ENCODE assay signal across 1 cellular context in genomic region chr10:44978570-44979280, GRCh38.
TF ChIP-seq lines count a peak whose summit lies in the region.

A gene with protein sequence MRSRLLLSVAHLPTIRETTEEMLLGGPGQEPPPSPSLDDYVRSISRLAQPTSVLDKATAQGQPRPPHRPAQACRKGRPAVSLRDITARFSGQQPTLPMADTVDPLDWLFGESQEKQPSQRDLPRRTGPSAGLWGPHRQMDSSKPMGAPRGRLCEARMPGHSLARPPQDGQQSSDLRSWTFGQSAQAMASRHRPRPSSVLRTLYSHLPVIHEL (minus strand): TSS chr10:44978809. CDS start chr10:44978030, 779 bp downstream.

TF ChIP-seq in GM12878, 131 proteins besides CTCF, POLR2A, EP300 and RAD21 (continued from another document and continues in another):
- TF ChIP-seq, protein P1, sequence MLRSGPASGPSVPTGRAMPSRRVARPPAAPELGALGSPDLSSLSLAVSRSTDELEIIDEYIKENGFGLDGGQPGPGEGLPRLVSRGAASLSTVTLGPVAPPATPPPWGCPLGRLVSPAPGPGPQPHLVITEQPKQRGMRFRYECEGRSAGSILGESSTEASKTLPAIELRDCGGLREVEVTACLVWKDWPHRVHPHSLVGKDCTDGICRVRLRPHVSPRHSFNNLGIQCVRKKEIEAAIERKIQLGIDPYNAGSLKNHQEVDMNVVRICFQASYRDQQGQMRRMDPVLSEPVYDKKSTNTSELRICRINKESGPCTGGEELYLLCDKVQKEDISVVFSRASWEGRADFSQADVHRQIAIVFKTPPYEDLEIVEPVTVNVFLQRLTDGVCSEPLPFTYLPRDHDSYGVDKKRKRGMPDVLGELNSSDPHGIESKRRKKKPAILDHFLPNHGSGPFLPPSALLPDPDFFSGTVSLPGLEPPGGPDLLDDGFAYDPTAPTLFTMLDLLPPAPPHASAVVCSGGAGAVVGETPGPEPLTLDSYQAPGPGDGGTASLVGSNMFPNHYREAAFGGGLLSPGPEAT (IDR thresholded peaks at IDR 0.05; ENCODE audit: low read depth), result peak; percentile 44; the same call in 1 of the 2 replicates
- TF ChIP-seq HDAC6 (IDR thresholded peaks at IDR 0.05; ENCODE audit: unreplicated experiment), result no peak
- peak; percentile 96 for TF ChIP-seq MEF2B (IDR thresholded peaks at IDR 0.05; ENCODE audit: partially characterized antibody, poor library complexity, severe bottlenecking)
- TF ChIP-seq SREBF1 (IDR thresholded peaks at IDR 0.05; ENCODE audit: low read length), result no peak
- no peak for TF ChIP-seq KAT2A (conservative IDR thresholded peaks at IDR 0.05; ENCODE audit: control insufficient read depth, low read depth, low read length)
- no peak for TF ChIP-seq ATF3 (IDR thresholded peaks at IDR 0.05; ENCODE audit: borderline replicate concordance, extremely low read depth, low read depth, low read length)
- no peak for TF ChIP-seq NFIC (IDR thresholded peaks at IDR 0.05; ENCODE audit: low read depth, low read length)
- no peak for TF ChIP-seq CEBPZ (IDR thresholded peaks at IDR 0.05; ENCODE audit: low read depth, low read length)
- 0 out of 2 replicates have a peak, but pooled peaks have one; percentile 32 for TF ChIP-seq ZNF207 (IDR thresholded peaks at IDR 0.05; ENCODE audit: borderline replicate concordance)
- TF ChIP-seq EED (IDR thresholded peaks at IDR 0.05; ENCODE audit: low read depth), result no peak
- no peak for TF ChIP-seq E2F4 (IDR thresholded peaks at IDR 0.05; ENCODE audit: low read depth, low read length)
- TF ChIP-seq, protein P2, sequence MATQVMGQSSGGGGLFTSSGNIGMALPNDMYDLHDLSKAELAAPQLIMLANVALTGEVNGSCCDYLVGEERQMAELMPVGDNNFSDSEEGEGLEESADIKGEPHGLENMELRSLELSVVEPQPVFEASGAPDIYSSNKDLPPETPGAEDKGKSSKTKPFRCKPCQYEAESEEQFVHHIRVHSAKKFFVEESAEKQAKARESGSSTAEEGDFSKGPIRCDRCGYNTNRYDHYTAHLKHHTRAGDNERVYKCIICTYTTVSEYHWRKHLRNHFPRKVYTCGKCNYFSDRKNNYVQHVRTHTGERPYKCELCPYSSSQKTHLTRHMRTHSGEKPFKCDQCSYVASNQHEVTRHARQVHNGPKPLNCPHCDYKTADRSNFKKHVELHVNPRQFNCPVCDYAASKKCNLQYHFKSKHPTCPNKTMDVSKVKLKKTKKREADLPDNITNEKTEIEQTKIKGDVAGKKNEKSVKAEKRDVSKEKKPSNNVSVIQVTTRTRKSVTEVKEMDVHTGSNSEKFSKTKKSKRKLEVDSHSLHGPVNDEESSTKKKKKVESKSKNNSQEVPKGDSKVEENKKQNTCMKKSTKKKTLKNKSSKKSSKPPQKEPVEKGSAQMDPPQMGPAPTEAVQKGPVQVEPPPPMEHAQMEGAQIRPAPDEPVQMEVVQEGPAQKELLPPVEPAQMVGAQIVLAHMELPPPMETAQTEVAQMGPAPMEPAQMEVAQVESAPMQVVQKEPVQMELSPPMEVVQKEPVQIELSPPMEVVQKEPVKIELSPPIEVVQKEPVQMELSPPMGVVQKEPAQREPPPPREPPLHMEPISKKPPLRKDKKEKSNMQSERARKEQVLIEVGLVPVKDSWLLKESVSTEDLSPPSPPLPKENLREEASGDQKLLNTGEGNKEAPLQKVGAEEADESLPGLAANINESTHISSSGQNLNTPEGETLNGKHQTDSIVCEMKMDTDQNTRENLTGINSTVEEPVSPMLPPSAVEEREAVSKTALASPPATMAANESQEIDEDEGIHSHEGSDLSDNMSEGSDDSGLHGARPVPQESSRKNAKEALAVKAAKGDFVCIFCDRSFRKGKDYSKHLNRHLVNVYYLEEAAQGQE (IDR thresholded peaks at IDR 0.05; ENCODE audit: low read depth, low read length), result no peak
- no peak for TF ChIP-seq SUZ12 (IDR thresholded peaks at IDR 0.05; ENCODE audit: unreplicated experiment)
- TF ChIP-seq JUND (IDR thresholded peaks at IDR 0.05; ENCODE audit: low read depth, low read length), result no peak
- TF ChIP-seq SMARCA5 (IDR thresholded peaks at IDR 0.05), result no peak
- TF ChIP-seq PAX8 (IDR thresholded peaks at IDR 0.05), result no peak
- peak; percentile 61 to 66 for TF ChIP-seq IKZF2 (IDR thresholded peaks at IDR 0.05)
- no peak for TF ChIP-seq ZNF274 (IDR thresholded peaks at IDR 0.05; ENCODE audit: insufficient read depth, insufficient read length)
- TF ChIP-seq, protein P3, sequence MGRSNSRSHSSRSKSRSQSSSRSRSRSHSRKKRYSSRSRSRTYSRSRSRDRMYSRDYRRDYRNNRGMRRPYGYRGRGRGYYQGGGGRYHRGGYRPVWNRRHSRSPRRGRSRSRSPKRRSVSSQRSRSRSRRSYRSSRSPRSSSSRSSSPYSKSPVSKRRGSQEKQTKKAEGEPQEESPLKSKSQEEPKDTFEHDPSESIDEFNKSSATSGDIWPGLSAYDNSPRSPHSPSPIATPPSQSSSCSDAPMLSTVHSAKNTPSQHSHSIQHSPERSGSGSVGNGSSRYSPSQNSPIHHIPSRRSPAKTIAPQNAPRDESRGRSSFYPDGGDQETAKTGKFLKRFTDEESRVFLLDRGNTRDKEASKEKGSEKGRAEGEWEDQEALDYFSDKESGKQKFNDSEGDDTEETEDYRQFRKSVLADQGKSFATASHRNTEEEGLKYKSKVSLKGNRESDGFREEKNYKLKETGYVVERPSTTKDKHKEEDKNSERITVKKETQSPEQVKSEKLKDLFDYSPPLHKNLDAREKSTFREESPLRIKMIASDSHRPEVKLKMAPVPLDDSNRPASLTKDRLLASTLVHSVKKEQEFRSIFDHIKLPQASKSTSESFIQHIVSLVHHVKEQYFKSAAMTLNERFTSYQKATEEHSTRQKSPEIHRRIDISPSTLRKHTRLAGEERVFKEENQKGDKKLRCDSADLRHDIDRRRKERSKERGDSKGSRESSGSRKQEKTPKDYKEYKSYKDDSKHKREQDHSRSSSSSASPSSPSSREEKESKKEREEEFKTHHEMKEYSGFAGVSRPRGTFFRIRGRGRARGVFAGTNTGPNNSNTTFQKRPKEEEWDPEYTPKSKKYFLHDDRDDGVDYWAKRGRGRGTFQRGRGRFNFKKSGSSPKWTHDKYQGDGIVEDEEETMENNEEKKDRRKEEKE (IDR thresholded peaks at IDR 0.05), result no peak
- peak; percentile 69 for TF ChIP-seq ATF7 (IDR thresholded peaks at IDR 0.05; ENCODE audit: low read depth)
- TF ChIP-seq ASH2L (IDR thresholded peaks at IDR 0.05; ENCODE audit: borderline replicate concordance, low read depth), result no peak
- TF ChIP-seq FOS (IDR thresholded peaks at IDR 0.05; ENCODE audit: borderline replicate concordance, extremely low read depth, insufficient read length), result no peak
- TF ChIP-seq RB1 (IDR thresholded peaks at IDR 0.05; ENCODE audit: borderline replicate concordance), result 0 out of 2 replicates have a peak, but pooled peaks have one; percentile 15
- no peak for TF ChIP-seq IRF4 (IDR thresholded peaks at IDR 0.05; ENCODE audit: low read depth, low read length)
- TF ChIP-seq TCF12 (IDR thresholded peaks at IDR 0.05; ENCODE audit: low read depth, low read length), result 0 out of 2 replicates have a peak, but pooled peaks have one; percentile 35
- TF ChIP-seq SRF (IDR thresholded peaks at IDR 0.05; ENCODE audit: low read depth in 2 of 2, low read length in 2 of 2), result peak; percentile 42 to 86; a peak in 3 of 4 replicates
- no peak for TF ChIP-seq RFX5 (IDR thresholded peaks at IDR 0.05; ENCODE audit: low read depth, low read length)
- TF ChIP-seq KDM1A (IDR thresholded peaks at IDR 0.05; ENCODE audit: borderline replicate concordance), result no peak
- TF ChIP-seq CUX1 (IDR thresholded peaks at IDR 0.05; ENCODE audit: insufficient replicate concordance, low read depth, low read length), result no peak
- no peak for TF ChIP-seq ATF2 (IDR thresholded peaks at IDR 0.05; ENCODE audit: low read length)
- peak; percentile 59; the same call in 1 of the 2 replicates for TF ChIP-seq CBFB (IDR thresholded peaks at IDR 0.05; ENCODE audit: low read depth)
